12 cellular contexts compared by ENCODE assay signal in the genomic region with DNA sequence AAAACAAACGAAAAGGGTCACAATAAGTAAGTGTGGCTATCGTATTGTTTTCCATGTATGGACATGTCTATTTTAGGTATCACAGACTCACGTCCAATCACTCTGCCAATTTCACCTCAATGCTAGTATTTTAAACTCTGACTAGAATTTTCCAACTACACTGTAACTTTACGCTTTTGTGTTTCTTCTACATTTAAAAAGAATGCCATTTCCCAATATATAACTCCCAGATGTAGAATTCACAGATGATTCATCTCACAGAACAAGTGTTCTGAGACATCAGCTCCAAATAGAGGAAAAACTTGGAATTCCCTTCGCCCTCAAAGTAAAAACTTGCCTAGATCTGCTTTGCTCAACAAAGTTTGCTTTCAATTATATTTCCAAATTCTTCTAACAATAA. TPM values are rescaled to one million over a fixed set of nuclear protein-coding genes. Genes with fewer than 3 reads are reported as not detected.
DNase-seq lines count a peak whose midpoint lies in the region; ATAC-seq, FAIRE-seq and TF ChIP-seq lines count a peak whose summit lies in the region.
"Had no signal": no experiment of that assay in that cellular context is flagged by ENCODE, and none has a peak within 500 bp of the region (broad histone marks: within the 10 kb centered on the region; RNA-seq: fewer than 3 reads in every experiment).

No MANE protein-coding gene starts in this region.

- H3K27ac ChIP-seq in endodermal cell (ENCODE audit: low read depth, low read length) (peak overlapping the region; percentile 26), pancreas (peak overlapping the region in 3 of 4 donors; percentile 34 to 82 (median 53))
- H3K27ac ChIP-seq: foreskin keratinocyte, upper lobe of right lung had no signal

- no peak for TF ChIP-seq CTCF in Loucy (conservative IDR thresholded peaks at IDR 0.05; ENCODE audit: low read length)
- TF ChIP-seq CTCF in endodermal cell (conservative IDR thresholded peaks at IDR 0.05): no peak
- no peak for TF ChIP-seq CTCF in pancreas (IDR thresholded peaks at IDR 0.05)

- H3K79me2 ChIP-seq in Loucy (ENCODE audit: insufficient read depth, low read length): peaks cover 100% of the 10 kb centered on the region

- H3K27me3 ChIP-seq in Loucy (ENCODE audit: insufficient read depth, low read length, poor library complexity, severe bottlenecking) (no peaks in the 10 kb centered on the region), endodermal cell (ENCODE audit: control insufficient read depth, insufficient read depth, low read length, poor library complexity, severe bottlenecking) (no peaks in the 10 kb centered on the region), pancreas (no peaks in the 10 kb centered on the region)
- H3K27me3 ChIP-seq: foreskin keratinocyte, upper lobe of right lung had no signal

- H3K36me3 Mint-ChIP-seq in endodermal cell (ENCODE audit: low read depth): no peaks in the 10 kb centered on the region

- peaks cover 65% of the 10 kb centered on the region for H3K4me1 Mint-ChIP-seq in endodermal cell

- DNase-seq in AG20443 (ENCODE audit: low spot score) (peak; percentile 61), endodermal cell (no peak), pancreas (no peak), NCI-H1105 (lab: John Stamatoyannopoulos, UW) (no peak), NCI-H345 treated with DMSO at 0.1 percent for 48 hours (lab: John Stamatoyannopoulos, UW; ENCODE audit: unreplicated experiment) (no peak), left colon (no peak)
- DNase-seq: DMS 273 treated with DMSO at 0.1 percent for 48 hours, upper lobe of right lung had no signal

- H3K27ac Mint-ChIP-seq in endodermal cell: peak overlapping the region; percentile 22

- H2AFZ ChIP-seq in Loucy (ENCODE audit: low read length): no peak overlapping the region

- ATAC-seq in pancreas (peak in 2 of 4 donors; percentile 4 to 9), left colon (no peak), GM19023 (IDR thresholded peaks at IDR 0.05; ENCODE audit: unreplicated experiment) (no peak)
- ATAC-seq: foreskin keratinocyte, upper lobe of right lung had no signal

- H3K9me3 Mint-ChIP-seq in endodermal cell: no peaks in the 10 kb centered on the region

- FAIRE-seq in pancreas (lab: Jason Lieb, UNC): peak; percentile 59
- FAIRE-seq: GM18507 had no signal

- H3K36me3 ChIP-seq in Loucy (ENCODE audit: insufficient read depth, low read length) (no peaks in the 10 kb centered on the region), endodermal cell (ENCODE audit: control insufficient read depth, insufficient read depth, low read length) (peaks cover 5% of the 10 kb centered on the region), pancreas (no peaks in the 10 kb centered on the region)
- H3K36me3 ChIP-seq: upper lobe of right lung had no signal

- peak overlapping the region; percentile 43 for H3K4me2 ChIP-seq in Loucy (ENCODE audit: low read depth, low read length, poor library complexity, severe bottlenecking)

- H3K9me3 ChIP-seq in Loucy (ENCODE audit: insufficient read depth, low read depth, low read length) (no peaks in the 10 kb centered on the region), endodermal cell (ENCODE audit: control insufficient read depth, low read length) (no peaks in the 10 kb centered on the region), pancreas (no peaks in the 10 kb centered on the region)
- H3K9me3 ChIP-seq: upper lobe of right lung had no signal

- H3K9ac ChIP-seq in Loucy (ENCODE audit: low read depth, low read length, poor library complexity, severe bottlenecking) (peak overlapping the region; percentile 44), endodermal cell (ENCODE audit: extremely low read depth, low read length, poor library complexity, severe bottlenecking) (no peak overlapping the region)

- no peaks in the 10 kb centered on the region for H3K27me3 Mint-ChIP-seq in endodermal cell (ENCODE audit: insufficient read depth)

- H3K4me3 ChIP-seq in Loucy (ENCODE audit: low read length, poor library complexity, severe bottlenecking) (no peak overlapping the region), endodermal cell (ENCODE audit: low read length) (no peak overlapping the region), pancreas (no peak overlapping the region)
- H3K4me3 ChIP-seq: upper lobe of right lung had no signal

- intact Hi-C loops in pancreas (cut with DNase I) (no loop called here), left colon (cut with DNase I, micrococcal nuclease) (no loop called here)

- H3F3A ChIP-seq in Loucy (ENCODE audit: low read depth): peaks cover 10% of the 10 kb centered on the region

- H3K4me1 ChIP-seq in Loucy (ENCODE audit: insufficient read depth, low read length, poor library complexity, severe bottlenecking): peaks cover 92% of the 10 kb centered on the region
- H3K4me1 ChIP-seq in endodermal cell (ENCODE audit: control insufficient read depth, insufficient read depth, low read length): peaks cover 27% of the 10 kb centered on the region
- H3K4me1 ChIP-seq in pancreas: peaks cover 64 to 82% (median 68%) of the 10 kb centered on the region in 3 donors
- H3K4me1 ChIP-seq: foreskin keratinocyte had no signal

- no peak overlapping the region for H3K4me3 Mint-ChIP-seq in endodermal cell

- peaks cover 32% of the 10 kb centered on the region for H4K20me1 ChIP-seq in Loucy (ENCODE audit: insufficient read depth, low read length, poor library complexity, severe bottlenecking)

- H3K9me2 ChIP-seq in Loucy (replicated peaks; ENCODE audit: low read depth, low read length): no peaks in the 10 kb centered on the region

- 90 to 93% methylated on average over 4 to 5 of the region's 5 CpGs for WGBS in endodermal cell (ENCODE audit: insufficient coverage in 1 of 2, insufficient read length in 1 of 2), 2 experiments
- WGBS in pancreas, 2 donors: 39 to 41% methylated on average over 5 of the region's 5 CpGs

RNA-seq across cellular contexts. Expression of gene LRIG1, which starts 14.2 kb away (rescaled TPM):
- 10 to 100 TPM; 37.5 to 42.3 TPM for total RNA-seq in endodermal cell
- polyA plus RNA-seq in endodermal cell (2013, experiment 1 of 2): 119 TPM
- polyA plus RNA-seq in endodermal cell (2013, experiment 2 of 2): 96.5 TPM
- 100 to 1,000 TPM in 1 of 6 donors, 10 to 100 TPM in 5; 57.8 to 104 (median 80.5) TPM for total RNA-seq in pancreas
- 10 to 100 TPM; 32.7 to 35.8 TPM for polyA plus RNA-seq in pancreas
- 10 to 100 TPM; 55.4 to 57.0 TPM for total RNA-seq in left colon
